ENCODE assay signal across 7 cellular contexts in the genomic region with DNA sequence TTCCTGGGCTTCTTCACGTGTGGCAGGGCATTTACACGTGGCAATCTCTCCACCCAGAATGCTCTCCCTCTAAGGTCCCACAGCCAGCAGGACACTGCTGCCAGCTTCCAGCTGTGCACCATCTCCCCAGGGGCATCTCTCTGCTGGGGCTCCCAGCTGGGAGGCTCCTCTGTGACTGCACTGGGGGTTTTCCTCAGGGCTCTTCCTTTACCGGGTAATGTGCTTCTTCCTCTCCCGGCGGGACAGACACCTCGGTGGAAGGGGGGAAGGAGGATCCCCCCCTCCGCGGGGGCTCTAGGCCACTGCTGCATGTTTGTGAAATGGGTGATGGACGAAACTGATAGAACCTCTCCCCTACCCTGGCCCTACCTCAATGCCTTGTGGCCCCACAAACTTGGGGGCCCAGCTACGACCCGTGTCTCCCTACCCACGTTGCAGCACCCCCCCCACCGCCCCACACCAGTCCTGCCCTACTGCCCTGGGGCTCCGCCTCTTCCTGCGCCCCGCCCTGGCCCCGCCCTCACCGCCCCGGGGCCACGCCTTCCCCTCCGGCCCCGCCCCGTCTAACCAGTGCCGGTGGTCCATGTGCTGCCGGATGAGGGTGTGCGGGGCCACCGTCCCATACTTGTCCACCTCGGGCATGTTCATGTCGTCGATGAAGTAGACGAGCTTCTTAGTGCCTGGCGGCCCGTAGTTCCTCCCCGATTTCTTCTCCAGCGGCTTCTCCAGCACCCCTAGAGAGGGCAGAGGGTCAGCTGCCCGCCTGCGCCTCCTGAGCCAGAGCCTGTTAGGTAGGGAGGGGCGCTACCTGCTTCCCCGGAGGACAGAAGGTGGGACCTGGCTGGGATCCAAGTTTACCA.
DNase-seq lines count a peak whose midpoint lies in the region; ATAC-seq and TF ChIP-seq lines count a peak whose summit lies in the region.

No MANE protein-coding gene starts in this region.

- H3K9me3 ChIP-seq in hepatocyte (ENCODE audit: low read depth): no peaks in the 10 kb centered on the region

- H3K27ac ChIP-seq in hepatocyte: no peak overlapping the region

- no peak for TF ChIP-seq CTCF in hepatocyte (IDR thresholded peaks at IDR 0.05; ENCODE audit: poor library complexity)

- no peak overlapping the region for H3K4me3 ChIP-seq in hepatocyte

- ATAC-seq in GM19351 (IDR thresholded peaks at IDR 0.05; ENCODE audit: unreplicated experiment) (peak; percentile 54), GM18517 (IDR thresholded peaks at IDR 0.05; ENCODE audit: unreplicated experiment) (no peak), HG03521 (IDR thresholded peaks at IDR 0.05; ENCODE audit: unreplicated experiment) (no peak)

- no peaks in the 10 kb centered on the region for H3K79me2 ChIP-seq in hepatocyte

- no peaks in the 10 kb centered on the region for H3K36me3 ChIP-seq in hepatocyte (replicated peaks; ENCODE audit: insufficient read depth, low read depth)

- H3K4me1 ChIP-seq in hepatocyte (ENCODE audit: insufficient read depth): peaks cover 2% of the 10 kb centered on the region

- peak overlapping the region; percentile 82 for H3K4me2 ChIP-seq in hepatocyte

- peak overlapping the region; percentile 74 for H2AFZ ChIP-seq in hepatocyte

- DNase-seq in NCI-H82 treated with DMSO at 0.1 percent for 48 hours (lab: John Stamatoyannopoulos, UW; ENCODE audit: unreplicated experiment) (peak; percentile 40), hepatocyte (ENCODE audit: low spot score) (peak; percentile 61)
- DNase-seq in activated T-helper 9 cell treated with anti-CD3 and anti-CD28 coated beads, Interleukin-2, amount 50 U/mL, for 16 hours (ENCODE audit: low read depth): peak; percentile 59
- DNase-seq in stimulated activated CD4-positive, alpha-beta T cell treated with anti-CD3 and anti-CD28 coated beads, Interleukin-4, amount 100 ng/mL, for 24 hours: peak; percentile 59

- H3K9me2 ChIP-seq in hepatocyte (replicated peaks; ENCODE audit: insufficient read depth): no peaks in the 10 kb centered on the region

- 4% methylated on average over 28 of the region's 39 CpGs for WGBS in hepatocyte (ENCODE audit: low lambda C conversion rate, missing lambda C conversion rate)

- no peaks in the 10 kb centered on the region for H3K27me3 ChIP-seq in hepatocyte

- H4K20me1 ChIP-seq in hepatocyte (ENCODE audit: insufficient read depth, poor library complexity, severe bottlenecking): no peaks in the 10 kb centered on the region
